ENCODE assay signal across 8 cellular contexts in the genomic region with DNA sequence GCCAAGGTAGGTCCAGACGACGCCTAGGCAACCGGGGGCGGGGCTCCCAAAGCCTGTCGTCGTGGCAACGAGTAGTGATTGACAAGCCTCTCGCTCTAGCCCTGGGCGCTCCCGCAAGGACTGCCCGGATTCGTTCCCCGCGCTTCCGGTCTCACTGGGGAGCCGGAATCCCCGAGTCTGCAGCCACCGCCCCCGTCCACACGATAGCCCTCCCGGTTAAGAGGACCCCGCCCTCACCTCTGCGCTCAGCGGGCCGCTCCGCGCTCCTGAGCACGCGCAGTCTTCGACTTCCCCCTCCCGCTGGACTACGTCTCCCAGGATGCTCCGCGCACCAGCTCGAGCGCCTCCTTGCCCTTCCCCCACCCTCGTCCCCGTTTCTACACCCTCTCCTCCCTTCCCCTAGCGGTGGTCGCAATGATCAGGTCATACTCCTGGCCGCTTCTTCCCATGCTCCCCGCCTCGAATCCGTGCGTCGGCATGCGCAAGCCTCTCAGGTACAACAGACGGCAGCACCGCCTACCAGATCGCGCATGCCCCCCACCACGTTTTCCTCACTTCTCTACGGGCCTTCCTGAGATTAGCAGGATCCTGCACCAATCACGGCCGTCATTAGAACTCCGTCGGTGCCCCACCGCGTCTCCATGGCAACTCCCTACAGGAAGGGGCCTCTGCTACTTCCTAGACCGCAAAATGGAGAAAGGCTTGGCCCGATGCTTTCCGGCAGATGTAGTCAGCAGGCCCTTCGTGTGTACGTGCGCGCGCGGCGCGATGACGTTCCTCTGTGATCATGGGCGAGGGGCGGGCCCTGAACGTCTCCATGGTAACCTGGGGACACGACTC. TPM values are rescaled to one million over a fixed set of nuclear protein-coding genes. Genes with fewer than 3 reads are reported as not detected.
DNase-seq lines count a peak whose midpoint lies in the region; ATAC-seq and TF ChIP-seq lines count a peak whose summit lies in the region.

TSS of gene MZF1 (minus strand) at position 518 of the 840 bp plus-strand sequence. CDS start 1,946 bp downstream, outside the sequence.

- peak within 1 kb of the TSS; percentile 73 for H3K9ac ChIP-seq in DND-41 (ENCODE audit: low read depth, low read length)

- H3K27me3 Mint-ChIP-seq in activated T-cell treated with anti-CD3 and anti-CD28 coated beads, Interleukin-2, amount 50 U/mL, for 72 hours (ENCODE audit: low read depth) = no peaks in the 10 kb centered on the region

- H3K27ac ChIP-seq in DND-41 (ENCODE audit: low read length) = peak within 1 kb of the TSS; percentile 93
- peak within 1 kb of the TSS; percentile 98 for H3K27ac ChIP-seq in neutrophil
- H3K27ac ChIP-seq in temporal lobe (ENCODE audit: low read depth, low read length) = peak within 1 kb of the TSS; percentile 98

- peak within 1 kb of the TSS; percentile 87 to 92 for H3K4me3 Mint-ChIP-seq in activated T-cell treated with anti-CD3 and anti-CD28 coated beads, Interleukin-2, amount 50 U/mL, for 72 hours

- peaks cover 20% of the 10 kb centered on the region for H3K79me2 ChIP-seq in DND-41 (ENCODE audit: insufficient read depth, low read length)

- peak within 1 kb of the TSS; percentile 78 for H2AFZ ChIP-seq in DND-41 (ENCODE audit: low read depth, low read length)

- peaks cover 26% of the 10 kb centered on the region for H3K36me3 ChIP-seq in DND-41 (ENCODE audit: insufficient read depth, low read length)
- peaks cover 14% of the 10 kb centered on the region for H3K36me3 ChIP-seq in neutrophil

- peak; percentile 100 for DNase-seq in DND-41
- DNase-seq in LNCaP clone FGC (ENCODE audit: low read depth) = peak; percentile 100
- DNase-seq in activated T-cell treated with anti-CD3 and anti-CD28 coated beads, Interleukin-2, amount 50 U/mL, for 72 hours = peak; percentile 99 to 100
- peak; percentile 100 for DNase-seq in fibroblast of villous mesenchyme (ENCODE audit: low read depth)
- no peak for DNase-seq in NCI-H1930 (lab: John Stamatoyannopoulos, UW)

- peak within 1 kb of the TSS; percentile 79 for H3K4me2 ChIP-seq in DND-41 (ENCODE audit: insufficient read depth, low read length)

- peak; percentile 79 for ATAC-seq in DND-41 (ENCODE audit: insufficient read depth, low read depth)
- peak; percentile 53 for ATAC-seq in GM21737 (IDR thresholded peaks at IDR 0.05; ENCODE audit: unreplicated experiment)
- peak; percentile 71 to 72 for ATAC-seq in activated T-cell treated with anti-CD3 and anti-CD28 coated beads, Interleukin-2, amount 50 U/mL, for 72 hours (replicated peaks in 1 of 2)

- no peaks in the 10 kb centered on the region for H3K27me3 ChIP-seq in DND-41 (ENCODE audit: insufficient read depth, low read length, poor library complexity)
- H3K27me3 ChIP-seq in neutrophil = no peaks in the 10 kb centered on the region

- peak; percentile 30 for TF ChIP-seq CTCF in DND-41 (IDR thresholded peaks at IDR 0.05; ENCODE audit: borderline replicate concordance, extremely low read depth, low read length, poor library complexity, severe bottlenecking)
- no peak for TF ChIP-seq CTCF in LNCaP clone FGC (IDR thresholded peaks at IDR 0.05; ENCODE audit: control insufficient read depth, extremely low read depth, insufficient read depth)
- no peak for TF ChIP-seq CTCF in fibroblast of villous mesenchyme (IDR thresholded peaks at IDR 0.05; ENCODE audit: insufficient read depth, low read depth, low read length)
- peak; percentile 53 for TF ChIP-seq CTCF in neutrophil (IDR thresholded peaks at IDR 0.05)

- H3K4me3 ChIP-seq in DND-41 (ENCODE audit: low read depth in 1 of 2, low read length in 2 of 2) = peak within 1 kb of the TSS; percentile 18 to 68; a peak in 3 of 4 replicates
- H3K4me3 ChIP-seq in LNCaP clone FGC (ENCODE audit: low read depth, low read length) = peak within 1 kb of the TSS; percentile 81
- H3K4me3 ChIP-seq in fibroblast of villous mesenchyme (ENCODE audit: low read depth, low read length) = peak within 1 kb of the TSS; percentile 95
- H3K4me3 ChIP-seq in neutrophil (ENCODE audit: low read depth in 1 of 2, low read length in 1 of 2) = peak within 1 kb of the TSS; percentile 80 to 90

- H3K9me3 ChIP-seq in DND-41 (ENCODE audit: insufficient read depth, low read length, severe bottlenecking) (no peaks in the 10 kb centered on the region), neutrophil (no peaks in the 10 kb centered on the region)

- H3K4me1 ChIP-seq in DND-41 (ENCODE audit: insufficient read depth, low read length) = peaks cover 37% of the 10 kb centered on the region
- H3K4me1 ChIP-seq in neutrophil (ENCODE audit: control insufficient read depth in 1 of 2, insufficient read depth in 1 of 2, low read depth in 1 of 2, low read length in 1 of 2) = peaks cover 45 to 46% of the 10 kb centered on the region in 2 experiments

- 0 out of 2 replicates have a peak, but pooled peaks cover 2% of the 10 kb centered on the region for H4K20me1 ChIP-seq in DND-41 (ENCODE audit: insufficient read depth, low read length)

- peak within 1 kb of the TSS; percentile 87 for H3K27ac Mint-ChIP-seq in activated T-cell treated with anti-CD3 and anti-CD28 coated beads, Interleukin-2, amount 50 U/mL, for 72 hours

- H3K36me3 Mint-ChIP-seq in activated T-cell treated with anti-CD3 and anti-CD28 coated beads, Interleukin-2, amount 50 U/mL, for 72 hours (ENCODE audit: insufficient read depth in 2 of 2) = peaks cover 0 to 5% of the 10 kb centered on the region in 2 donors

- peaks cover 44% of the 10 kb centered on the region for H3K4me1 Mint-ChIP-seq in activated T-cell treated with anti-CD3 and anti-CD28 coated beads, Interleukin-2, amount 50 U/mL, for 72 hours (ENCODE audit: low read depth)

- no peaks in the 10 kb centered on the region for H3K9me3 Mint-ChIP-seq in activated T-cell treated with anti-CD3 and anti-CD28 coated beads, Interleukin-2, amount 50 U/mL, for 72 hours

RNA-seq across cellular contexts. Expression of gene MZF1, which starts in this region (rescaled TPM):
- total RNA-seq in activated T-cell treated with anti-CD3 and anti-CD28 coated beads, Interleukin-2, amount 50 U/mL, for 72 hours = 10 to 100 TPM; 15.0 to 18.6 TPM
- 15.5 and 16.1 TPM in 2 replicates for total RNA-seq in fibroblast of villous mesenchyme
- total RNA-seq in temporal lobe = 9.6 TPM

Comparison
In these comparisons a context has a peak if more than half of its experiments do, and no peak if none do; other contexts are left out.
1. DNase-seq: peak in DND-41 (single experiment), LNCaP clone FGC (single experiment), activated T-cell treated with anti-CD3 and anti-CD28 coated beads, Interleukin-2, amount 50 U/mL, for 72 hours (2 of 2) and fibroblast of villous mesenchyme (single experiment); none in NCI-H1930 (0 of 2).
2. H3K4me3 ChIP-seq: peak in every context shown above with its lines; median percentile 95 in fibroblast of villous mesenchyme; 85 in neutrophil; 81 in LNCaP clone FGC; 43 in DND-41.
3. CTCF ChIP-seq: peak in DND-41 (single experiment) and neutrophil (single experiment); none in LNCaP clone FGC (single experiment) and fibroblast of villous mesenchyme (single experiment).
4. Peak in every context shown above with its lines, with median percentiles within 50 percentile points of each other: ATAC-seq and H3K27ac ChIP-seq.